Comparison of ENCODE assay signal across 12 cellular contexts in the genomic region with DNA sequence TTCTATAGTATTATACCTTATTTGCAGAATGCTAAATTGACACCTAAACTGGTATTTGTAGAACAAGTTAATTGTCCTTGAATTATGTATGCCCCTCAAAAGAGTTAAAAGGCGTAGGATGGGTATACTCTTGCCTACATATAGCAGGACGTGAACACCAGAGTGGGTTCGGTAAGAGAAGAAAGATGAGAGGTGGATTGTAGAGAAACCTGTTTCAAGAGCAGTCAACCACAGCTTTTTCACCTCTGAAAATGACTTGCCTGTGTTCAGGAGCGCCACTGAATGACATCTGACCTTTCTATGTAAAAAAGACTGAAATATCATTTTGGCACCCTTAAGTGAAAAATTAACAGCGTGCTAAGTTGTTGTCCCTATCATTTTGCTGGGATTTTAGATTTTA. TPM values are rescaled to one million over a fixed set of nuclear protein-coding genes. Genes with fewer than 3 reads are reported as not detected.
A peak's percentile ranks its signal among the peaks of the same experiment; 100 is the strongest.
DNase-seq lines count a peak whose midpoint lies in the region; ATAC-seq, FAIRE-seq and TF ChIP-seq lines count a peak whose summit lies in the region.
"Had no signal": no experiment of that assay in that cellular context is flagged by ENCODE, and none has a peak within 500 bp of the region (broad histone marks: within the 10 kb centered on the region; RNA-seq: fewer than 3 reads in every experiment).

No MANE protein-coding gene starts in this region.

- no peaks in the 10 kb centered on the region for H3K27me3 ChIP-seq in Loucy (ENCODE audit: insufficient read depth, low read length, poor library complexity, severe bottlenecking)
- H3K27me3 ChIP-seq in thymus (ENCODE audit: control insufficient read depth, insufficient read depth), result no peaks in the 10 kb centered on the region

- H3K36me3 ChIP-seq in Loucy (ENCODE audit: insufficient read depth, low read length) (no peaks in the 10 kb centered on the region), thymus (ENCODE audit: control insufficient read depth, insufficient read depth) (no peaks in the 10 kb centered on the region)

- no peak overlapping the region for H3K4me3 ChIP-seq in Loucy (ENCODE audit: low read length, poor library complexity, severe bottlenecking)
- no peak overlapping the region for H3K4me3 ChIP-seq in thymus (ENCODE audit: low read length)
- H3K4me3 ChIP-seq: coronary artery had no signal

- H3K9ac ChIP-seq in Loucy (ENCODE audit: low read depth, low read length, poor library complexity, severe bottlenecking), result peak overlapping the region; percentile 5

- no peak overlapping the region for H3K4me3 Mint-ChIP-seq in natural killer cell
- H3K4me3 Mint-ChIP-seq in natural killer cell treated with Interleukin-12 subunit alpha and Interleukin-12 subunit beta and Interleukin-15 and Interleukin-18, amount 100 ng/mL, for 72 hours, result no peak overlapping the region
- H3K4me3 Mint-ChIP-seq in MCF 10A (ENCODE audit: unreplicated experiment), result no peak overlapping the region
- H3K4me3 Mint-ChIP-seq: nephron progenitor cell had no signal

- FAIRE-seq in urothelium cell line (lab: Jason Lieb, UNC), result no peak

- TF ChIP-seq CTCF in natural killer cell (IDR thresholded peaks at IDR 0.05) (no peak), Loucy (conservative IDR thresholded peaks at IDR 0.05; ENCODE audit: low read length) (no peak), MCF 10A (IDR thresholded peaks at IDR 0.05; ENCODE audit: unreplicated experiment) (no peak)

- no TSS peak for BruUV-seq in MCF 10A (replicated peaks; lab: Mats Ljungman, UMichigan)

- no peak overlapping the region for H2AFZ ChIP-seq in Loucy (ENCODE audit: low read length)

- 58% methylated on average over 5 of the region's 5 CpGs for WGBS in thymus

- H3K27ac ChIP-seq in thymus (ENCODE audit: low read depth), result peak overlapping the region; percentile 49
- H3K27ac ChIP-seq: coronary artery had no signal

- peak overlapping the region; percentile 16 for H3K4me2 ChIP-seq in Loucy (ENCODE audit: low read depth, low read length, poor library complexity, severe bottlenecking)

- DNase-seq in natural killer cell, result no peak
- DNase-seq in natural killer cell treated with Interleukin-12 subunit alpha and Interleukin-12 subunit beta and Interleukin-15 and Interleukin-18, amount 100 ng/mL, for 72 hours (ENCODE audit: low spot score), result no peak
- no peak for DNase-seq in urothelium cell line (ENCODE audit: low spot score)
- no peak for DNase-seq in NCI-H2029 (lab: John Stamatoyannopoulos, UW)
- DNase-seq in MCF 10A (ENCODE audit: unreplicated experiment), result no peak
- DNase-seq: C1 segment of cervical spinal cord, hypothalamus, nephron progenitor cell had no signal

- intact Hi-C loops in natural killer cell (cut with micrococcal nuclease) (loop anchor here (5.0 kb wide), 6 partner anchors 78 to 563 kb away; a partner anchor contains a TSS), MCF 10A (cut with micrococcal nuclease) (no loop called here)

- CTCF ChIA-PET in MCF 10A (lab: Yijun Ruan, JAX), result no interaction called here

- POLR2A ChIA-PET in MCF 10A (lab: Yijun Ruan, JAX), result interaction anchor here (1.2 kb wide), 1 partner anchor 564 kb away, joined by 3 read pairs; no protein-coding TSS in a partner anchor

- H3K4me1 ChIP-seq in Loucy (ENCODE audit: insufficient read depth, low read length, poor library complexity, severe bottlenecking) (peaks cover 17% of the 10 kb centered on the region), thymus (ENCODE audit: control insufficient read depth, insufficient read depth, low read length) (peaks cover 9% of the 10 kb centered on the region)

- H3K27me3 Mint-ChIP-seq in natural killer cell (ENCODE audit: low read depth in 2 of 2) (no peaks in the 10 kb centered on the region), MCF 10A (ENCODE audit: insufficient read depth, unreplicated experiment) (no peaks in the 10 kb centered on the region)
- H3K27me3 Mint-ChIP-seq in natural killer cell treated with Interleukin-12 subunit alpha and Interleukin-12 subunit beta and Interleukin-15 and Interleukin-18, amount 100 ng/mL, for 72 hours, result no peaks in the 10 kb centered on the region

- no peak for ATAC-seq in natural killer cell
- ATAC-seq in natural killer cell treated with Interleukin-12 subunit alpha and Interleukin-12 subunit beta and Interleukin-15 and Interleukin-18, amount 100 ng/mL, for 72 hours, result no peak
- ATAC-seq in HG02763 (IDR thresholded peaks at IDR 0.05; ENCODE audit: unreplicated experiment), result peak; percentile 17

- H3K9me2 ChIP-seq in Loucy (replicated peaks; ENCODE audit: low read depth, low read length), result no peaks in the 10 kb centered on the region

- H3K36me3 Mint-ChIP-seq in natural killer cell, result no peaks in the 10 kb centered on the region
- H3K36me3 Mint-ChIP-seq in natural killer cell treated with Interleukin-12 subunit alpha and Interleukin-12 subunit beta and Interleukin-15 and Interleukin-18, amount 100 ng/mL, for 72 hours, result no peaks in the 10 kb centered on the region
- peaks cover 12% of the 10 kb centered on the region for H3K36me3 Mint-ChIP-seq in MCF 10A (ENCODE audit: insufficient read depth, unreplicated experiment)

- peaks cover 21% of the 10 kb centered on the region for H3K79me2 ChIP-seq in Loucy (ENCODE audit: insufficient read depth, low read length)

- H4K20me1 ChIP-seq in Loucy (ENCODE audit: insufficient read depth, low read length, poor library complexity, severe bottlenecking), result no peaks in the 10 kb centered on the region

- H3K9me3 Mint-ChIP-seq in natural killer cell, result no peaks in the 10 kb centered on the region
- no peaks in the 10 kb centered on the region for H3K9me3 Mint-ChIP-seq in natural killer cell treated with Interleukin-12 subunit alpha and Interleukin-12 subunit beta and Interleukin-15 and Interleukin-18, amount 100 ng/mL, for 72 hours
- H3K9me3 Mint-ChIP-seq in MCF 10A (ENCODE audit: unreplicated experiment), result no peaks in the 10 kb centered on the region
- H3K9me3 Mint-ChIP-seq: nephron progenitor cell had no signal

- H3K9me3 ChIP-seq in Loucy (ENCODE audit: insufficient read depth, low read depth, low read length), result no peaks in the 10 kb centered on the region
- no peaks in the 10 kb centered on the region for H3K9me3 ChIP-seq in thymus (ENCODE audit: control insufficient read depth)

- H3K4me1 Mint-ChIP-seq in natural killer cell (peaks cover 29 to 39% of the 10 kb centered on the region in 2 donors), MCF 10A (ENCODE audit: insufficient read depth, unreplicated experiment) (peaks cover 12% of the 10 kb centered on the region)
- H3K4me1 Mint-ChIP-seq in natural killer cell treated with Interleukin-12 subunit alpha and Interleukin-12 subunit beta and Interleukin-15 and Interleukin-18, amount 100 ng/mL, for 72 hours (ENCODE audit: low read depth in 2 of 2), result peaks cover 17 to 22% of the 10 kb centered on the region in 2 donors

- no peaks in the 10 kb centered on the region; the same call in 1 of the 2 replicates for H3F3A ChIP-seq in Loucy (ENCODE audit: low read depth)

- peak overlapping the region; percentile 21 to 79 for H3K27ac Mint-ChIP-seq in natural killer cell
- no peak overlapping the region for H3K27ac Mint-ChIP-seq in natural killer cell treated with Interleukin-12 subunit alpha and Interleukin-12 subunit beta and Interleukin-15 and Interleukin-18, amount 100 ng/mL, for 72 hours
- H3K27ac Mint-ChIP-seq in MCF 10A (ENCODE audit: low read depth, unreplicated experiment), result no peak overlapping the region
- H3K27ac Mint-ChIP-seq: nephron progenitor cell had no signal

RNA-seq across cellular contexts. Expression of a gene that starts 4.2 kb away (rescaled TPM):
- total RNA-seq in natural killer cell (100 to 1,000 TPM; 100 to 117 (median 109) TPM), MCF 10A (2022) (389 and 391 TPM in 2 replicates)
- total RNA-seq in natural killer cell treated with Interleukin-12 subunit alpha and Interleukin-12 subunit beta and Interleukin-15 and Interleukin-18, amount 100 ng/mL, for 72 hours, result 100 to 1,000 TPM; 126 to 161 TPM
- polyA plus RNA-seq in thymus, result 183 TPM

Comparison
In these comparisons a context has a peak if more than half of its experiments do, and no peak if none do; other contexts are left out.
1. H3K27ac Mint-ChIP-seq: peak in natural killer cell (2 of 2); none in natural killer cell treated with Interleukin-12 subunit alpha and Interleukin-12 subunit beta and Interleukin-15 and Interleukin-18, amount 100 ng/mL, for 72 hours (0 of 2) and MCF 10A (single experiment).